ENCODE assay signal across 8 cellular contexts in genomic region chr20:32358632-32358882, GRCh38. TPM values are rescaled to one million over a fixed set of nuclear protein-coding genes. Genes with fewer than 3 reads are reported as not detected.
DNase-seq lines count a peak whose midpoint lies in the region; ATAC-seq and TF ChIP-seq lines count a peak whose summit lies in the region.

No MANE protein-coding gene starts in this region.

- H3K4me1 ChIP-seq in KMS-11 (ENCODE audit: low read depth, poor library complexity, severe bottlenecking), result peaks cover 51% of the 10 kb centered on the region

- H2AFZ ChIP-seq in KMS-11 (ENCODE audit: low read depth) (no peak overlapping the region; the same call in 1 of the 2 replicates), neural cell (ENCODE audit: low read depth, low read length) (no peak overlapping the region)

- ATAC-seq in HG03439 (IDR thresholded peaks at IDR 0.05; ENCODE audit: unreplicated experiment) (no peak), HG03095 (IDR thresholded peaks at IDR 0.05; ENCODE audit: unreplicated experiment) (no peak)

- no peak for TF ChIP-seq CTCF in AG10803 (conservative IDR thresholded peaks at IDR 0.05; ENCODE audit: low read length)
- no peak for TF ChIP-seq CTCF in KMS-11 (conservative IDR thresholded peaks at IDR 0.05; ENCODE audit: low read depth, low read length)
- no peak for TF ChIP-seq CTCF in coronary artery (IDR thresholded peaks at IDR 0.05)
- no peak for TF ChIP-seq CTCF in neural cell (IDR thresholded peaks at IDR 0.05; ENCODE audit: poor library complexity, severe bottlenecking)

- H3K4me3 ChIP-seq in AG10803 (ENCODE audit: low read length), result peak overlapping the region; percentile 97
- H3K4me3 ChIP-seq in KMS-11 (IDR thresholded peaks at IDR 0.05; ENCODE audit: insufficient read depth, low read depth, low read length), result no peak overlapping the region
- peak overlapping the region; percentile 86 for H3K4me3 ChIP-seq in coronary artery
- H3K4me3 ChIP-seq in neural cell (ENCODE audit: low read length), result peak overlapping the region; percentile 96

- no peaks in the 10 kb centered on the region for H3K27me3 ChIP-seq in KMS-11 (ENCODE audit: insufficient read depth, low read depth)
- H3K27me3 ChIP-seq in neural cell (ENCODE audit: insufficient read depth, low read depth, low read length), result no peaks in the 10 kb centered on the region

- TF ChIP-seq EP300 in neural cell (conservative IDR thresholded peaks at IDR 0.05; ENCODE audit: poor library complexity, severe bottlenecking), result no peak

- TF ChIP-seq RAD21 in neural cell (conservative IDR thresholded peaks at IDR 0.05), result no peak

- H3K4me2 ChIP-seq in KMS-11, result no peak overlapping the region
- H3K4me2 ChIP-seq in neural cell (ENCODE audit: low read length), result no peak overlapping the region

- H3K9me3 ChIP-seq in neural cell (ENCODE audit: low read length), result no peaks in the 10 kb centered on the region

- H3K9ac ChIP-seq in KMS-11 (peak overlapping the region; percentile 94), neural cell (ENCODE audit: low read length) (peak overlapping the region; percentile 90)

- H3K9me2 ChIP-seq in neural cell (ENCODE audit: insufficient read depth, low read length), result no peaks in the 10 kb centered on the region

- DNase-seq in AG10803 (ENCODE audit: low read depth) (no peak), coronary artery (ENCODE audit: low spot score) (peak; percentile 80), NCI-H524 treated with DMSO at 0.1 percent for 48 hours (lab: John Stamatoyannopoulos, UW) (no peak), SIG-M5 treated with dmso at 0.1 percent for 504 hours (lab: John Stamatoyannopoulos, UW; ENCODE audit: unreplicated experiment) (no peak)

- H3K27ac ChIP-seq in KMS-11 (peak overlapping the region; percentile 92), coronary artery (peak overlapping the region; percentile 95 to 96), neural cell (ENCODE audit: low read length) (peak overlapping the region; percentile 78)

- H3K36me3 ChIP-seq in KMS-11 (ENCODE audit: insufficient read depth) (no peaks in the 10 kb centered on the region), neural cell (ENCODE audit: insufficient read depth, low read length) (no peaks in the 10 kb centered on the region)

- H3K79me2 ChIP-seq in KMS-11 (ENCODE audit: insufficient read depth, low read depth) (peaks cover 48% of the 10 kb centered on the region), neural cell (replicated peaks; ENCODE audit: insufficient read depth, low read length) (peaks cover 44% of the 10 kb centered on the region)

- H4K20me1 ChIP-seq in KMS-11 (ENCODE audit: insufficient read depth) (peaks cover 19% of the 10 kb centered on the region), neural cell (ENCODE audit: insufficient read depth) (no peaks in the 10 kb centered on the region)

- no peaks in the 10 kb centered on the region for H3F3A ChIP-seq in neural cell (ENCODE audit: insufficient read depth, low read length, poor library complexity, severe bottlenecking)

TF ChIP-seq in neural cell, 6 proteins besides CTCF, POLR2A, EP300 and RAD21:
- TF ChIP-seq REST (IDR thresholded peaks at IDR 0.05; ENCODE audit: borderline replicate concordance) (no peak), TAF1 (IDR thresholded peaks at IDR 0.05; ENCODE audit: low read depth) (no peak), SMC3 (conservative IDR thresholded peaks at IDR 0.05; ENCODE audit: poor library complexity) (no peak), POLR2AphosphoS5 (IDR thresholded peaks at IDR 0.05) (no peak), EZH2 (IDR thresholded peaks at IDR 0.05; ENCODE audit: borderline replicate concordance, insufficient read depth, low read length, poor library complexity, severe bottlenecking) (no peak)

RNA-seq across cellular contexts. Expression of gene ASXL1, which starts 0.4 kb away (rescaled TPM):
- polyA plus RNA-seq in neural cell, result 45.9 and 49.1 TPM in 2 replicates
- 73.3 and 87.1 TPM in 2 replicates for polyA minus RNA-seq in neural cell
